8 cellular contexts compared by ENCODE assay signal in the genomic region with DNA sequence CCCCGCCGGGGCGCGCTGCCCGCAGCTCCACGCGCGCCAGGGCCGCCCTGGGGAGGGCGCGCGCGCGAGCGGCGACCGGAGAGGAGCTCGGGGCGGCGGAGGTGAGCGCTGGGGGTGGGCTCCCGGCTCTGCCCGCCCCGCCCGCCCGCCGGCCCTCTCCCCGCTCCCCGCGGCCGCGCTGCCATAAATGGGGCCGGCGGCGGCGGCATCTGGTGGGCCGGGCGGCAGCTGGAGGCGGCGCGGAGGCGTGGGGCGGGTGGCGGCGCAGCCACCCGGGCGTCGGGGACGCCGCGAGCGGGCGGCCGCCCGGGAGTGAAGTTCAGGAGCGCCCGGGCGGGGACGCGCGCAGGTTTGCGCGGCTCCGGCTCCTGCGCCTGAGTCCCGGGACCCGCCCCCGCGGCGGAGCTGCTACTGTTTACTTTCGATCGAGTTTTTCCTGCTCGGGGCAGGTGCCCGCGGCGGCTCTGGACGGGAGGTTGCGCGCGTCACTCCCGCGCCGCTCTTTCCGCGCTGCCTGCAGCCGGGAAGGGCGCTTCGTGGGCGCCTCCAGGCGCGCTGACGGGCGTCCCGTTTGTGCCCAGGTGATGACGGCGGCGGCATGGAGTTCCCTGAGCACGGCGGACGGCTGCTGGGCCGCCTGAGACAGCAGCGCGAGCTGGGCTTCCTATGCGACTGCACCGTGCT. TPM values are rescaled to one million over a fixed set of nuclear protein-coding genes. Genes with fewer than 3 reads are reported as not detected.
DNase-seq lines count a peak whose midpoint lies in the region; ATAC-seq and FAIRE-seq lines count a peak whose summit lies in the region.

Gene ZBTB42 (plus strand): TSS at position 502 of the 684 bp plus-strand sequence. CDS start 97 bp downstream, at position 599.

- FAIRE-seq in RCC 7860 (lab: Jason Lieb, UNC) = no peak

- peak within 1 kb of the TSS; percentile 84 for H3K27ac Mint-ChIP-seq in activated naive CD4-positive, alpha-beta T cell treated with anti-CD3 and anti-CD28 coated beads, Interleukin-2, amount 10 ng/mL, durations not matched to agents 7 days and 5 days

- H3K27me3 Mint-ChIP-seq in activated naive CD4-positive, alpha-beta T cell treated with anti-CD3 and anti-CD28 coated beads, Interleukin-2, amount 10 ng/mL, durations not matched to agents 7 days and 5 days = peaks cover 50% of the 10 kb centered on the region

- H3K4me1 Mint-ChIP-seq in activated naive CD4-positive, alpha-beta T cell treated with anti-CD3 and anti-CD28 coated beads, Interleukin-2, amount 10 ng/mL, durations not matched to agents 7 days and 5 days = peaks cover 40% of the 10 kb centered on the region

- no peaks in the 10 kb centered on the region for H3K36me3 Mint-ChIP-seq in activated naive CD4-positive, alpha-beta T cell treated with anti-CD3 and anti-CD28 coated beads, Interleukin-2, amount 10 ng/mL, durations not matched to agents 7 days and 5 days

- intact Hi-C loops in left cardiac atrium (cut with DNase I) = no loop called here

- no peaks in the 10 kb centered on the region for H3K9me3 Mint-ChIP-seq in activated naive CD4-positive, alpha-beta T cell treated with anti-CD3 and anti-CD28 coated beads, Interleukin-2, amount 10 ng/mL, durations not matched to agents 7 days and 5 days

- ATAC-seq in HG03159 (IDR thresholded peaks at IDR 0.05; ENCODE audit: unreplicated experiment) (peak; percentile 25), left cardiac atrium (peak; percentile 12 to 31), HG02973 (IDR thresholded peaks at IDR 0.05; ENCODE audit: unreplicated experiment) (no peak)

- peak; percentile 56 for DNase-seq in NCI-H82 (lab: John Stamatoyannopoulos, UW)
- no peak for DNase-seq in NCI-H82 treated with DMSO at 0.1 percent for 48 hours (lab: John Stamatoyannopoulos, UW; ENCODE audit: unreplicated experiment)
- peak; percentile 10 for DNase-seq in RCC 7860 (ENCODE audit: low spot score)
- DNase-seq in activated naive CD4-positive, alpha-beta T cell treated with anti-CD3 and anti-CD28 coated beads, Interleukin-2, amount 10 ng/mL, durations not matched to agents 7 days and 5 days = peak; percentile 86
- DNase-seq in left cardiac atrium = peak; percentile 78
- DNase-seq in retina = peak; percentile 77

- H3K4me3 Mint-ChIP-seq in activated naive CD4-positive, alpha-beta T cell treated with anti-CD3 and anti-CD28 coated beads, Interleukin-2, amount 10 ng/mL, durations not matched to agents 7 days and 5 days = peak within 1 kb of the TSS; percentile 84

- CTCF ChIA-PET in activated naive CD4-positive, alpha-beta T cell treated with anti-CD3 and anti-CD28 coated beads, Interleukin-2, amount 10 ng/mL, durations not matched to agents 7 days and 5 days (lab: Charles Lee) = interaction anchor here (1.1 to 1.7 kb wide), 3 partner anchors 13 to 32 kb away, joined by 3 to 6 read pairs (median 3); no protein-coding TSS in a partner anchor

RNA-seq across cellular contexts. Expression of gene ZBTB42, which starts in this region (rescaled TPM):
- 1 to 10 TPM; 5.2 to 8.1 TPM for total RNA-seq in left cardiac atrium
